Comparison of ENCODE assay signal across 8 cellular contexts in the genomic region with DNA sequence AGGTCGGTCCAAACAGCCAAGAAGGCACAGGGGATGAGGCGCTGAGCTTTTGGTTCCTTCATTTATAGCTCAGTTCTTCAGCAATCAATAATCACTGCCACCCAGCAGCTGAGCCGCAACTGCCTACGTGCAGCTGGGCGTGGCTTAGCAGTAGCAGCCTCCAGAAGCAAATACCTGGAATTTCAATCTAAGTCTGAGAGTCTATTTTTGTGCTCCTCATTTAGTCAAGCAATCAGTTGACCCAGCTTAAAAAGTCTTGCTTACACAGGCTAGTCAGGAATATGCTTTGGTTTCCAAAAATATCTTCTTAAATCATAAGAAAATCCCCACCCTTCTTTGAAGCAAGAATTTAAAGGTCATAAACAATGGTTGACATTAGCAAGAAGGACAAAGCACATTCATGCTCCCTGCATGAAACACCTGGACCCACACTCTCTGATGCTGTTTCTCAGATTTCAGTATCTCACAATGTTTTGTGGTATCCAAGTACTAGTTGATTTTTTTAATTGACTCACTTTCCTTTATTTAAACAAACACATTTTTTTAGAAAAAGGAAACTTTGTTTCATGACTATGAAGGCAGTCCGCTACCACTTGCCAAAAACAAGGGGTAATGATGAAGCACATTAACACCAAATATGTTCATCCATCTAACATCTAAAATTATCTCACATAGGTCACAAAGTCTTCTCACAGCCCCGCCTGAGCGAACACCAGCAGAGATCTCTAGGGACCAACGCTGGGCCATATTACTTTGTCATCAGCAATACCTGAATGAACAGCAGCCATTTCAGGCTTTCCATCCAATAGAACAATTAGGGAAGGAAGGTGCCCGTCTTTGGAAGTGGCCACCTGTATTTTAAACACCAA.
DNase-seq lines count a peak whose midpoint lies in the region; ATAC-seq, FAIRE-seq and TF ChIP-seq lines count a peak whose summit lies in the region.

No MANE protein-coding gene starts in this region.

- H3K4me1 ChIP-seq in OCI-LY3 (ENCODE audit: low read length) = peaks cover 50% of the 10 kb centered on the region

- H3K9me3 Mint-ChIP-seq in CD4-positive, alpha-beta T cell = no peaks in the 10 kb centered on the region

- CTCF ChIA-PET in CD4-positive, alpha-beta T cell (lab: Charles Lee) = interaction anchor here (0.6 to 0.8 kb wide), 2 partner anchors 33 to 141 kb away, joined by 3 to 4 read pairs; no protein-coding TSS in a partner anchor

- H3K4me3 ChIP-seq in OCI-LY3 (ENCODE audit: low read length) = no peak overlapping the region

- H4K20me1 ChIP-seq in OCI-LY3 (ENCODE audit: insufficient read depth, low read length) = peaks cover 79% of the 10 kb centered on the region

- intact Hi-C loops in CD4-positive, alpha-beta T cell (cut with DNase I, micrococcal nuclease) = loop anchor here in 1 of 2 experiments (5.0 kb wide), 1 partner anchor 34 kb away; no protein-coding TSS in a partner anchor

- no peaks in the 10 kb centered on the region for H3K27me3 ChIP-seq in CD4-positive, alpha-beta T cell (ENCODE audit: control insufficient read depth, insufficient read depth, low read length)
- H3K27me3 ChIP-seq in OCI-LY3 (ENCODE audit: low read depth, low read length) = no peaks in the 10 kb centered on the region

- TF ChIP-seq CTCF in CD4-positive, alpha-beta T cell (IDR thresholded peaks at IDR 0.05) = no peak
- TF ChIP-seq CTCF in OCI-LY3 (IDR thresholded peaks at IDR 0.05; ENCODE audit: low read depth, low read length) = no peak

- peak overlapping the region; percentile 90 for H3K27ac Mint-ChIP-seq in CD4-positive, alpha-beta T cell

- H3K4me3 Mint-ChIP-seq in CD4-positive, alpha-beta T cell = no peak overlapping the region

- H3K27me3 Mint-ChIP-seq in CD4-positive, alpha-beta T cell = no peaks in the 10 kb centered on the region

- peak; percentile 24 for ATAC-seq in CD4-positive, alpha-beta T cell (ENCODE audit: poor library complexity)

- peak in 1 of 10 experiments; percentile 20 for DNase-seq in CD4-positive, alpha-beta T cell
- DNase-seq in GM19239 (ENCODE audit: insufficient read length, low spot score) (no peak), kidney tubule cell (ENCODE audit: low spot score) (peak; percentile 26), putamen (ENCODE audit: low spot score) (no peak), AML-193 (lab: John Stamatoyannopoulos, UW) (no peak), DMS114 treated with DMSO at 0.1 percent for 48 hours (lab: John Stamatoyannopoulos, UW; ENCODE audit: unreplicated experiment) (no peak), NCI-H1694 (lab: John Stamatoyannopoulos, UW) (no peak)

- H3K4me1 Mint-ChIP-seq in CD4-positive, alpha-beta T cell (ENCODE audit: low read depth) = peaks cover 77% of the 10 kb centered on the region

- 0 out of 2 replicates have a peak overlapping the region, but pooled peaks have one; percentile 57 for H3K4me2 ChIP-seq in OCI-LY3 (ENCODE audit: low read length)

- peaks cover 80% of the 10 kb centered on the region for H3K36me3 ChIP-seq in OCI-LY3 (replicated peaks; ENCODE audit: low read depth, low read length)

- H3K36me3 Mint-ChIP-seq in CD4-positive, alpha-beta T cell (ENCODE audit: low read depth) = peaks cover 71% of the 10 kb centered on the region

- FAIRE-seq in GM19239 (lab: Jason Lieb, UNC) = peak; percentile 88

- POLR2A ChIA-PET in CD4-positive, alpha-beta T cell (lab: Charles Lee) = no interaction called here

- no peak overlapping the region for H3K9ac ChIP-seq in OCI-LY3 (ENCODE audit: low read length)

- H3K79me2 ChIP-seq in OCI-LY3 (ENCODE audit: low read length) = peaks cover 69% of the 10 kb centered on the region

- no peak overlapping the region for H2AFZ ChIP-seq in OCI-LY3 (ENCODE audit: low read depth, low read length)

- H3K27ac ChIP-seq in CD4-positive, alpha-beta T cell (ENCODE audit: low read depth, low read length) = no peak overlapping the region
- no peak overlapping the region for H3K27ac ChIP-seq in OCI-LY3 (ENCODE audit: low read length)

- no peaks in the 10 kb centered on the region for H3K9me3 ChIP-seq in CD4-positive, alpha-beta T cell (ENCODE audit: control insufficient read depth, low read length)
- no peaks in the 10 kb centered on the region for H3K9me3 ChIP-seq in OCI-LY3 (ENCODE audit: insufficient read depth, low read length)
